8 cellular contexts compared by ENCODE assay signal in the genomic region with DNA sequence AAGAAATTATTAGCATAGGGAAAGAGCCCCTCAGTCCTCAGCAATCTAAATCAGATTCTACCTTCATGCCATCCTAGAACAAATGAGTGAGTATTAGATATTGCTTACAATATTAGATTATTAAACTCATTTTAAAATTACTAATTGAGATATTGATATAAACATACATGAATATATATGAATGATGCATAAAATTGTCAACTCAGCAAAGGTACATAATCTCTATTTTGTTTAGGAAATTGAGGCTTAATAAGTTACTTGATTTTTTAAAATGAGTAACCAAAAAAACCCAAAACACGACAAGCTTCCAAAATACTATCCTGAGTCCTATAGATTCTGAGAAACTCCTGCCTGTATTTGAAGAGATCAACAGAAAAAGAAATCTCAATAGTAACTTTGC.
"Had no signal": no experiment of that assay in that cellular context is flagged by ENCODE, and none has a peak within 500 bp of the region (broad histone marks: within the 10 kb centered on the region; RNA-seq: fewer than 3 reads in every experiment).

No MANE protein-coding gene starts in this region.

- H3K9ac ChIP-seq: GM23248 had no signal

- H3K9me3 ChIP-seq: HAP-1 had no signal

- H3K36me3 ChIP-seq: HAP-1 had no signal

- H3K4me1 ChIP-seq: HAP-1 had no signal

- H2AFZ ChIP-seq: GM23248 had no signal

- H3K27ac ChIP-seq: GM23248, HL-60 had no signal

- H3K4me3 ChIP-seq: GM23248, HAP-1 had no signal

- DNase-seq: GM23248, GOT3, H7, HFFc6, KG1 had no signal

- ATAC-seq: HCT116 had no signal
